In the genomic region with DNA sequence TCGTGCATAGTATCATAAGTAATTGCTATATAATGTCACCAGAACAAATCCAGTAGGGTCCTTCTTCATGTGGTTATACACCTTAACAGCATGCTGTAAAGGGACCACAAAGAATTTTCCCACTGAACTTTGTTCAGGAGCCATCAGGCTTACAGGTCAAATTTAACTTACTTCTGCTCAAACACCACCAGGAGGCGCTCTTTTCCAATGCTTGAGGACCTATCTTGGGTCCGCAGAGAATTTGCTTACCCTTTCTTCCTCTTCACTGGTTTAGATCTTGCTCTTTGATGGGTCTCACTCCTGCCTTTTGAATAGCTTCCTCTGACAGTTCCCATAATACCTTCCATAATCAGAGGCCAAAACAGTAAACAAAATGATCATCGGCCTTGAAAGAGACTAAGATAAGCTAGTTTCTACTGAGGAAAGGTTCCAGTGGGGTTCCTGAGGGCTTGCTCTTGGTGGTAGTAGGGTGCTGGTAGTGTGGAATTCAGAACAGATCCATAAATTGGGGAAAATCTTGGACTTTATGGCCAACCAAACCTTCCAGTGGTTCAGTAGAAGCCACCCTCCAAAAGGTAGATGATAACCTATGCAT, we compare ENCODE assay signal across 8 cellular contexts. TPM values are rescaled to one million over a fixed set of nuclear protein-coding genes. Genes with fewer than 3 reads are reported as not detected.
DNase-seq lines count a peak whose midpoint lies in the region; ATAC-seq and TF ChIP-seq lines count a peak whose summit lies in the region.

No MANE protein-coding gene starts in this region.

- no peak overlapping the region for H3K27ac Mint-ChIP-seq in activated CD4-positive, alpha-beta memory T cell treated with anti-CD3 and anti-CD28 coated beads for 36 hours
- no peak overlapping the region for H3K27ac Mint-ChIP-seq in nephron

- no peak overlapping the region for H3K4me3 Mint-ChIP-seq in activated CD4-positive, alpha-beta memory T cell treated with anti-CD3 and anti-CD28 coated beads for 36 hours
- no peak overlapping the region for H3K4me3 Mint-ChIP-seq in nephron

- no peak for ATAC-seq in GM18505 (IDR thresholded peaks at IDR 0.05; ENCODE audit: unreplicated experiment)

- DNase-seq in AML-193 (lab: John Stamatoyannopoulos, UW) (peak; percentile 67 to 78), HCEC 1CT (peak; percentile 58), NCI-H69 (lab: John Stamatoyannopoulos, UW) (peak; percentile 88), erythroblast (lab: John Stamatoyannopoulos, UW) (peak; percentile 74 to 85), substantia nigra (lab: John Stamatoyannopoulos, UW) (peak in 26 of 49 donors; percentile 4 to 75 (median 34))
- peak; percentile 61 for DNase-seq in activated CD4-positive, alpha-beta memory T cell treated with anti-CD3 and anti-CD28 coated beads for 36 hours

- no peak overlapping the region for H3K27ac ChIP-seq in substantia nigra (ENCODE audit: low read depth, low read length, poor library complexity, severe bottlenecking)

- CTCF ChIA-PET in activated CD4-positive, alpha-beta memory T cell treated with anti-CD3 and anti-CD28 coated beads for 36 hours (lab: Charles Lee): interaction anchor here (0.6 to 6.2 kb wide), 17 partner anchors 9 to 832 kb away, joined by 3 to 111 read pairs (median 4); no protein-coding TSS in a partner anchor

- peaks cover 18% of the 10 kb centered on the region for H3K9me3 Mint-ChIP-seq in activated CD4-positive, alpha-beta memory T cell treated with anti-CD3 and anti-CD28 coated beads for 36 hours
- H3K9me3 Mint-ChIP-seq in nephron: peaks cover 14% of the 10 kb centered on the region

- intact Hi-C loops in activated CD4-positive, alpha-beta memory T cell treated with anti-CD3 and anti-CD28 coated beads for 36 hours (cut with micrococcal nuclease): loop anchor here (1.0 kb wide), 1 partner anchor 73 kb away; no protein-coding TSS in a partner anchor

- TF ChIP-seq POLR2A in erythroblast (IDR thresholded peaks at IDR 0.05; ENCODE audit: low read length): no peak
- no peak for TF ChIP-seq POLR2A in GM18505 (IDR thresholded peaks at IDR 0.05; ENCODE audit: borderline replicate concordance, extremely low read depth, insufficient read depth, insufficient read length)

- H3K36me3 Mint-ChIP-seq in activated CD4-positive, alpha-beta memory T cell treated with anti-CD3 and anti-CD28 coated beads for 36 hours: peaks cover 7% of the 10 kb centered on the region
- no peaks in the 10 kb centered on the region for H3K36me3 Mint-ChIP-seq in nephron (ENCODE audit: low read depth)

- no peaks in the 10 kb centered on the region for H3K4me1 Mint-ChIP-seq in activated CD4-positive, alpha-beta memory T cell treated with anti-CD3 and anti-CD28 coated beads for 36 hours (ENCODE audit: low read depth)
- H3K4me1 Mint-ChIP-seq in nephron: no peaks in the 10 kb centered on the region

- POLR2A ChIA-PET in activated CD4-positive, alpha-beta memory T cell treated with anti-CD3 and anti-CD28 coated beads for 36 hours (lab: Charles Lee): no interaction called here

- peak; percentile 26 to 58 (median 32) for TF ChIP-seq CTCF in nephron (IDR thresholded peaks at IDR 0.05; ENCODE audit: unreplicated experiment in 3 of 3)

- no peaks in the 10 kb centered on the region for H3K27me3 Mint-ChIP-seq in activated CD4-positive, alpha-beta memory T cell treated with anti-CD3 and anti-CD28 coated beads for 36 hours
- H3K27me3 Mint-ChIP-seq in nephron (ENCODE audit: low read depth): peaks cover 5% of the 10 kb centered on the region

RNA-seq across cellular contexts. Expression of gene SCGB2B2, which starts 37.4 kb away (rescaled TPM):
- under 1 TPM; 0.38 to 0.46 TPM for total RNA-seq in activated CD4-positive, alpha-beta memory T cell treated with anti-CD3 and anti-CD28 coated beads for 36 hours

RNA-seq across cellular contexts. Expression of gene ZNF302, which starts 37.9 kb away (rescaled TPM):
- 10 to 100 TPM; 16.5 to 16.6 TPM for total RNA-seq in activated CD4-positive, alpha-beta memory T cell treated with anti-CD3 and anti-CD28 coated beads for 36 hours

Comparison
In these comparisons a context has a peak if more than half of its experiments do, and no peak if none do; other contexts are left out.
1. DNase-seq: peak in every context shown above with its lines; median percentile 88 in NCI-H69; 80 in erythroblast; 72 in AML-193; 61 in activated CD4-positive, alpha-beta memory T cell treated with anti-CD3 and anti-CD28 coated beads for 36 hours; 58 in HCEC 1CT; 34 in substantia nigra.